In the genomic region with DNA sequence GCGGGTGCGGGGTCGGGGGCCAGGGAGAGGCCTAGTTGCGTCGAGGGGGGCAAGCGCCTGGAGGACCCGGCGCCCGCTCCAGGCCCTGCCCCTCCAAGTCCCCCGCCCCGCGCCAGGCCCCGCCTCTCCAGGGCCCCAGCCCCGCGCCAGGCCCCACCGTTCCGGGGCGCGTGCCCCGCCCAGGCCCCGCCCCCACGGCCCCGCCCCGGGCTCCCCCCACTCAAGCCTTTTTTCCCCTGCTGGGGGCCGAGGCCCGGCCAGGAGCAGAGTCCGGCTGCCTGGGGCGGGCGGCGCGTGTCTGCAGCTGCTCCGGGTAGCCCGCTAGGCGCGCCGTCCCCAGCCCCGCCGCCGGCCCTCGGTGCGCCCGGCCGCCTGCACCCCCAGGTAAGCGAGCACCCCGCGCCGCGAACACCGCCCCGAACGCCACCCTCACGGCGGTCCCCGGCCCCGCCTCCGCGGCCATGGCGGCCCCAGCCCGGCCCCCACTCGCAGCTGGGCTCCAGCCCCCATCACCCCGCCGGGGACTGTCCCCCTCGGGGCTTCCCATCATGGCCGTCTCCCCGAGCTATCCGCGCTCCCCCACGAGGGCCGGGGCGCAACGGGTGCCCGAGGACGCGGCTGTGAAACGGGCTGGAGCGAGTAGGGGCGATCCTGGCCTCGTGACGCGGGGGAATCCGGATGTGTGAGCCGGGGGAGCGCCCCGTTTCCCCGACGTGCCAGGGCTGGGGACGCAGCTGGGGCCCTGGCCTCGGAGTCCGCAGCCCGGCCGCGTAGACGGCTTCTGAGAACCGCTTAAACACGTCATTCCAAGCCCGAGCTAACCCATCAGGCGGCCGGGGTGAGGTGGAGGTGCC, we compare ENCODE assay signal across 1 cellular context.
A peak's percentile ranks its signal among the peaks of the same experiment; 100 is the strongest.
TF ChIP-seq lines count a peak whose summit lies in the region.

A gene with protein sequence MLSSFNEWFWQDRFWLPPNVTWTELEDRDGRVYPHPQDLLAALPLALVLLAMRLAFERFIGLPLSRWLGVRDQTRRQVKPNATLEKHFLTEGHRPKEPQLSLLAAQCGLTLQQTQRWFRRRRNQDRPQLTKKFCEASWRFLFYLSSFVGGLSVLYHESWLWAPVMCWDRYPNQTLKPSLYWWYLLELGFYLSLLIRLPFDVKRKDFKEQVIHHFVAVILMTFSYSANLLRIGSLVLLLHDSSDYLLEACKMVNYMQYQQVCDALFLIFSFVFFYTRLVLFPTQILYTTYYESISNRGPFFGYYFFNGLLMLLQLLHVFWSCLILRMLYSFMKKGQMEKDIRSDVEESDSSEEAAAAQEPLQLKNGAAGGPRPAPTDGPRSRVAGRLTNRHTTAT (plus strand): TSS at position 260 of the 854 bp plus-strand sequence. CDS start 41,707 bp downstream, outside the sequence.

TF ChIP-seq in HepG2, 621 proteins besides CTCF, POLR2A, EP300 and RAD21 (continued from another document and continues in another):
- TF ChIP-seq ZNF766 (CRISPR knock-in tag; IDR thresholded peaks at IDR 0.05; ENCODE audit: borderline replicate concordance) (no peak), ZNF256 (CRISPR knock-in tag; conservative IDR thresholded peaks at IDR 0.05) (no peak), XRCC5 (optimal IDR thresholded peaks at IDR 0.05; ENCODE audit: low read length) (no peak), AGO2 (optimal IDR thresholded peaks at IDR 0.05; ENCODE audit: low read depth, low read length) (peak; percentile 87), CBX2 (IDR thresholded peaks at IDR 0.05; ENCODE audit: low read depth, low read length) (no peak), CBX2 (CRISPR knock-in tag; IDR thresholded peaks at IDR 0.05; ENCODE audit: low read depth) (no peak), ZNF138 (CRISPR knock-in tag; IDR thresholded peaks at IDR 0.05; ENCODE audit: low read depth) (no peak), CENPX (CRISPR knock-in tag; IDR thresholded peaks at IDR 0.05) (no peak), ZNF232 (CRISPR knock-in tag; IDR thresholded peaks at IDR 0.05; ENCODE audit: borderline replicate concordance) (0 out of 2 replicates have a peak, but pooled peaks have one; percentile 22), IRX3 (CRISPR knock-in tag; IDR thresholded peaks at IDR 0.05; ENCODE audit: borderline replicate concordance, low read depth) (no peak), ZNF615 (CRISPR knock-in tag; IDR thresholded peaks at IDR 0.05; ENCODE audit: borderline replicate concordance) (no peak), TSC22D2 (CRISPR knock-in tag; IDR thresholded peaks at IDR 0.05; ENCODE audit: borderline replicate concordance) (no peak), MIXL1 (CRISPR knock-in tag; IDR thresholded peaks at IDR 0.05) (no peak), NR2F6 (IDR thresholded peaks at IDR 0.05) (no peak), NR2F6 (CRISPR knock-in tag; IDR thresholded peaks at IDR 0.05) (no peak), NKX3-1 (CRISPR knock-in tag; IDR thresholded peaks at IDR 0.05) (0 out of 2 replicates have a peak, but pooled peaks have one; percentile 52), CEBPB (IDR thresholded peaks at IDR 0.05; ENCODE audit: borderline replicate concordance, low read depth, low read length) (no peak), ZNF121 (CRISPR knock-in tag; IDR thresholded peaks at IDR 0.05) (0 out of 2 replicates have a peak, but pooled peaks have one; percentile 11), TCF7 (IDR thresholded peaks at IDR 0.05; ENCODE audit: low read depth) (no peak), ZKSCAN5 (CRISPR knock-in tag; IDR thresholded peaks at IDR 0.05) (no peak), ZNF674 (CRISPR knock-in tag; IDR thresholded peaks at IDR 0.05; ENCODE audit: low read depth) (no peak), NAIF1 (CRISPR knock-in tag; IDR thresholded peaks at IDR 0.05; ENCODE audit: borderline replicate concordance) (no peak), HIVEP1 (CRISPR knock-in tag; IDR thresholded peaks at IDR 0.05) (no peak; the same call in 1 of the 2 replicates), ZNF780A (CRISPR knock-in tag; IDR thresholded peaks at IDR 0.05) (no peak), HOXA7 (CRISPR knock-in tag; IDR thresholded peaks at IDR 0.05) (no peak), SIN3B (IDR thresholded peaks at IDR 0.05; ENCODE audit: low read length) (no peak), ONECUT2 (CRISPR knock-in tag; IDR thresholded peaks at IDR 0.05) (no peak), RBM39 (IDR thresholded peaks at IDR 0.05; ENCODE audit: low read depth, low read length, poor library complexity, severe bottlenecking) (no peak), ZNF619 (CRISPR knock-in tag; IDR thresholded peaks at IDR 0.05) (no peak), MED13 (CRISPR knock-in tag; IDR thresholded peaks at IDR 0.05) (no peak), CCDC6 (CRISPR knock-in tag; IDR thresholded peaks at IDR 0.05) (no peak; the same call in 1 of the 2 replicates), ZFYVE20 (CRISPR knock-in tag; IDR thresholded peaks at IDR 0.05; ENCODE audit: borderline replicate concordance, low read depth) (no peak), ZNF775 (CRISPR knock-in tag; IDR thresholded peaks at IDR 0.05; ENCODE audit: borderline replicate concordance) (no peak)
- TF ChIP-seq, protein P1, sequence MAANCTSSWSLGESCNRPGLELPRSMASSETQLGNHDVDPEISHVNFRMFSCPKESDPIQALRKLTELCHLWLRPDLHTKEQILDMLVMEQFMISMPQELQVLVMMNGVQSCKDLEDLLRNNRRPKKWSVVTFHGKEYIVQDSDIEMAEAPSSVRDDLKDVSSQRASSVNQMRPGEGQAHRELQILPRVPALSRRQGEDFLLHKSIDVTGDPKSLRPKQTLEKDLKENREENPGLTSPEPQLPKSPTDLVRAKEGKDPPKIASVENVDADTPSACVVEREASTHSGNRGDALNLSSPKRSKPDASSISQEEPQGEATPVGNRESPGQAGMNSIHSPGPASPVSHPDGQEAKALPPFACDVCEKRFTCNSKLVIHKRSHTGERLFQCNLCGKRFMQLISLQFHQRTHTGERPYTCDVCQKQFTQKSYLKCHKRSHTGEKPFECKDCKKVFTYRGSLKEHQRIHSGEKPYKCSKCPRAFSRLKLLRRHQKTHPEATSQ (CRISPR knock-in tag; IDR thresholded peaks at IDR 0.05; ENCODE audit: borderline replicate concordance) = no peak
- TF ChIP-seq, protein P2, sequence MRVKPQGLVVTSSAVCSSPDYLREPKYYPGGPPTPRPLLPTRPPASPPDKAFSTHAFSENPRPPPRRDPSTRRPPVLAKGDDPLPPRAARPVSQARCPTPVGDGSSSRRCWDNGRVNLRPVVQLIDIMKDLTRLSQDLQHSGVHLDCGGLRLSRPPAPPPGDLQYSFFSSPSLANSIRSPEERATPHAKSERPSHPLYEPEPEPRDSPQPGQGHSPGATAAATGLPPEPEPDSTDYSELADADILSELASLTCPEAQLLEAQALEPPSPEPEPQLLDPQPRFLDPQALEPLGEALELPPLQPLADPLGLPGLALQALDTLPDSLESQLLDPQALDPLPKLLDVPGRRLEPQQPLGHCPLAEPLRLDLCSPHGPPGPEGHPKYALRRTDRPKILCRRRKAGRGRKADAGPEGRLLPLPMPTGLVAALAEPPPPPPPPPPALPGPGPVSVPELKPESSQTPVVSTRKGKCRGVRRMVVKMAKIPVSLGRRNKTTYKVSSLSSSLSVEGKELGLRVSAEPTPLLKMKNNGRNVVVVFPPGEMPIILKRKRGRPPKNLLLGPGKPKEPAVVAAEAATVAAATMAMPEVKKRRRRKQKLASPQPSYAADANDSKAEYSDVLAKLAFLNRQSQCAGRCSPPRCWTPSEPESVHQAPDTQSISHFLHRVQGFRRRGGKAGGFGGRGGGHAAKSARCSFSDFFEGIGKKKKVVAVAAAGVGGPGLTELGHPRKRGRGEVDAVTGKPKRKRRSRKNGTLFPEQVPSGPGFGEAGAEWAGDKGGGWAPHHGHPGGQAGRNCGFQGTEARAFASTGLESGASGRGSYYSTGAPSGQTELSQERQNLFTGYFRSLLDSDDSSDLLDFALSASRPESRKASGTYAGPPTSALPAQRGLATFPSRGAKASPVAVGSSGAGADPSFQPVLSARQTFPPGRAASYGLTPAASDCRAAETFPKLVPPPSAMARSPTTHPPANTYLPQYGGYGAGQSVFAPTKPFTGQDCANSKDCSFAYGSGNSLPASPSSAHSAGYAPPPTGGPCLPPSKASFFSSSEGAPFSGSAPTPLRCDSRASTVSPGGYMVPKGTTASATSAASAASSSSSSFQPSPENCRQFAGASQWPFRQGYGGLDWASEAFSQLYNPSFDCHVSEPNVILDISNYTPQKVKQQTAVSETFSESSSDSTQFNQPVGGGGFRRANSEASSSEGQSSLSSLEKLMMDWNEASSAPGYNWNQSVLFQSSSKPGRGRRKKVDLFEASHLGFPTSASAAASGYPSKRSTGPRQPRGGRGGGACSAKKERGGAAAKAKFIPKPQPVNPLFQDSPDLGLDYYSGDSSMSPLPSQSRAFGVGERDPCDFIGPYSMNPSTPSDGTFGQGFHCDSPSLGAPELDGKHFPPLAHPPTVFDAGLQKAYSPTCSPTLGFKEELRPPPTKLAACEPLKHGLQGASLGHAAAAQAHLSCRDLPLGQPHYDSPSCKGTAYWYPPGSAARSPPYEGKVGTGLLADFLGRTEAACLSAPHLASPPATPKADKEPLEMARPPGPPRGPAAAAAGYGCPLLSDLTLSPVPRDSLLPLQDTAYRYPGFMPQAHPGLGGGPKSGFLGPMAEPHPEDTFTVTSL (CRISPR knock-in tag; IDR thresholded peaks at IDR 0.05; ENCODE audit: borderline replicate concordance) = 0 out of 2 replicates have a peak, but pooled peaks have one; percentile 44
- TF ChIP-seq, protein P3, sequence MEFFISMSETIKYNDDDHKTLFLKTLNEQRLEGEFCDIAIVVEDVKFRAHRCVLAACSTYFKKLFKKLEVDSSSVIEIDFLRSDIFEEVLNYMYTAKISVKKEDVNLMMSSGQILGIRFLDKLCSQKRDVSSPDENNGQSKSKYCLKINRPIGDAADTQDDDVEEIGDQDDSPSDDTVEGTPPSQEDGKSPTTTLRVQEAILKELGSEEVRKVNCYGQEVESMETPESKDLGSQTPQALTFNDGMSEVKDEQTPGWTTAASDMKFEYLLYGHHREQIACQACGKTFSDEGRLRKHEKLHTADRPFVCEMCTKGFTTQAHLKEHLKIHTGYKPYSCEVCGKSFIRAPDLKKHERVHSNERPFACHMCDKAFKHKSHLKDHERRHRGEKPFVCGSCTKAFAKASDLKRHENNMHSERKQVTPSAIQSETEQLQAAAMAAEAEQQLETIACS (CRISPR knock-in tag; IDR thresholded peaks at IDR 0.05) = no peak
- TF ChIP-seq, protein P4, sequence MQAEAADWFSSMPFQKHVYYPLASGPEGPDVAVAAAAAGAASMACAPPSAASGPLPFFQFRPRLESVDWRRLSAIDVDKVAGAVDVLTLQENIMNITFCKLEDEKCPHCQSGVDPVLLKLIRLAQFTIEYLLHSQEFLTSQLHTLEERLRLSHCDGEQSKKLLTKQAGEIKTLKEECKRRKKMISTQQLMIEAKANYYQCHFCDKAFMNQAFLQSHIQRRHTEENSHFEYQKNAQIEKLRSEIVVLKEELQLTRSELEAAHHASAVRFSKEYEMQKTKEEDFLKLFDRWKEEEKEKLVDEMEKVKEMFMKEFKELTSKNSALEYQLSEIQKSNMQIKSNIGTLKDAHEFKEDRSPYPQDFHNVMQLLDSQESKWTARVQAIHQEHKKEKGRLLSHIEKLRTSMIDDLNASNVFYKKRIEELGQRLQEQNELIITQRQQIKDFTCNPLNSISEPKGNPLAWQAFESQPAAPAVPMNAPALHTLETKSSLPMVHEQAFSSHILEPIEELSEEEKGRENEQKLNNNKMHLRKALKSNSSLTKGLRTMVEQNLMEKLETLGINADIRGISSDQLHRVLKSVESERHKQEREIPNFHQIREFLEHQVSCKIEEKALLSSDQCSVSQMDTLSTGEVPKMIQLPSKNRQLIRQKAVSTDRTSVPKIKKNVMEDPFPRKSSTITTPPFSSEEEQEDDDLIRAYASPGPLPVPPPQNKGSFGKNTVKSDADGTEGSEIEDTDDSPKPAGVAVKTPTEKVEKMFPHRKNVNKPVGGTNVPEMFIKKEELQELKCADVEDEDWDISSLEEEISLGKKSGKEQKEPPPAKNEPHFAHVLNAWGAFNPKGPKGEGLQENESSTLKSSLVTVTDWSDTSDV (CRISPR knock-in tag; IDR thresholded peaks at IDR 0.05) = no peak
- TF ChIP-seq, protein P5, sequence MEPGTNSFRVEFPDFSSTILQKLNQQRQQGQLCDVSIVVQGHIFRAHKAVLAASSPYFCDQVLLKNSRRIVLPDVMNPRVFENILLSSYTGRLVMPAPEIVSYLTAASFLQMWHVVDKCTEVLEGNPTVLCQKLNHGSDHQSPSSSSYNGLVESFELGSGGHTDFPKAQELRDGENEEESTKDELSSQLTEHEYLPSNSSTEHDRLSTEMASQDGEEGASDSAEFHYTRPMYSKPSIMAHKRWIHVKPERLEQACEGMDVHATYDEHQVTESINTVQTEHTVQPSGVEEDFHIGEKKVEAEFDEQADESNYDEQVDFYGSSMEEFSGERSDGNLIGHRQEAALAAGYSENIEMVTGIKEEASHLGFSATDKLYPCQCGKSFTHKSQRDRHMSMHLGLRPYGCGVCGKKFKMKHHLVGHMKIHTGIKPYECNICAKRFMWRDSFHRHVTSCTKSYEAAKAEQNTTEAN (CRISPR knock-in tag; conservative IDR thresholded peaks at IDR 0.05) = no peak
- TF ChIP-seq, protein P6, sequence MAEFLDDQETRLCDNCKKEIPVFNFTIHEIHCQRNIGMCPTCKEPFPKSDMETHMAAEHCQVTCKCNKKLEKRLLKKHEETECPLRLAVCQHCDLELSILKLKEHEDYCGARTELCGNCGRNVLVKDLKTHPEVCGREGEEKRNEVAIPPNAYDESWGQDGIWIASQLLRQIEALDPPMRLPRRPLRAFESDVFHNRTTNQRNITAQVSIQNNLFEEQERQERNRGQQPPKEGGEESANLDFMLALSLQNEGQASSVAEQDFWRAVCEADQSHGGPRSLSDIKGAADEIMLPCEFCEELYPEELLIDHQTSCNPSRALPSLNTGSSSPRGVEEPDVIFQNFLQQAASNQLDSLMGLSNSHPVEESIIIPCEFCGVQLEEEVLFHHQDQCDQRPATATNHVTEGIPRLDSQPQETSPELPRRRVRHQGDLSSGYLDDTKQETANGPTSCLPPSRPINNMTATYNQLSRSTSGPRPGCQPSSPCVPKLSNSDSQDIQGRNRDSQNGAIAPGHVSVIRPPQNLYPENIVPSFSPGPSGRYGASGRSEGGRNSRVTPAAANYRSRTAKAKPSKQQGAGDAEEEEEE (CRISPR knock-in tag; IDR thresholded peaks at IDR 0.05; ENCODE audit: borderline replicate concordance) = no peak
- TF ChIP-seq, protein P7, sequence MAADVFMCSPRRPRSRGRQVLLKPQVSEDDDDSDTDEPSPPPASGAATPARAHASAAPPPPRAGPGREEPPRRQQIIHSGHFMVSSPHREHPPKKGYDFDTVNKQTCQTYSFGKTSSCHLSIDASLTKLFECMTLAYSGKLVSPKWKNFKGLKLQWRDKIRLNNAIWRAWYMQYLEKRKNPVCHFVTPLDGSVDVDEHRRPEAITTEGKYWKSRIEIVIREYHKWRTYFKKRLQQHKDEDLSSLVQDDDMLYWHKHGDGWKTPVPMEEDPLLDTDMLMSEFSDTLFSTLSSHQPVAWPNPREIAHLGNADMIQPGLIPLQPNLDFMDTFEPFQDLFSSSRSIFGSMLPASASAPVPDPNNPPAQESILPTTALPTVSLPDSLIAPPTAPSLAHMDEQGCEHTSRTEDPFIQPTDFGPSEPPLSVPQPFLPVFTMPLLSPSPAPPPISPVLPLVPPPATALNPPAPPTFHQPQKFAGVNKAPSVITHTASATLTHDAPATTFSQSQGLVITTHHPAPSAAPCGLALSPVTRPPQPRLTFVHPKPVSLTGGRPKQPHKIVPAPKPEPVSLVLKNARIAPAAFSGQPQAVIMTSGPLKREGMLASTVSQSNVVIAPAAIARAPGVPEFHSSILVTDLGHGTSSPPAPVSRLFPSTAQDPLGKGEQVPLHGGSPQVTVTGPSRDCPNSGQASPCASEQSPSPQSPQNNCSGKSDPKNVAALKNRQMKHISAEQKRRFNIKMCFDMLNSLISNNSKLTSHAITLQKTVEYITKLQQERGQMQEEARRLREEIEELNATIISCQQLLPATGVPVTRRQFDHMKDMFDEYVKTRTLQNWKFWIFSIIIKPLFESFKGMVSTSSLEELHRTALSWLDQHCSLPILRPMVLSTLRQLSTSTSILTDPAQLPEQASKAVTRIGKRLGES (CRISPR knock-in tag; IDR thresholded peaks at IDR 0.05; ENCODE audit: borderline replicate concordance) = no peak
